In genomic region chr5:92268343-92268742, GRCh38 we compare ENCODE assay signal across 30 cellular contexts.
"Had no signal": no experiment of that assay in that cellular context is flagged by ENCODE, and none has a peak within 500 bp of the region (broad histone marks: within the 10 kb centered on the region; RNA-seq: fewer than 3 reads in every experiment).

No MANE protein-coding gene starts in this region.

- H3K9me3 Mint-ChIP-seq: activated CD4-positive, alpha-beta T cell treated with anti-CD3 and anti-CD28 coated beads, Interleukin-2, amount 10 ng/mL, durations not matched to agents 24 days and 14 days; activated CD8-positive, alpha-beta T cell treated with anti-CD3 and anti-CD28 coated beads for 36 hours had no signal

- H3K27me3 ChIP-seq: adrenal gland, Peyer's patch had no signal

- H3K27ac Mint-ChIP-seq: activated CD4-positive, alpha-beta T cell treated with anti-CD3 and anti-CD28 coated beads, Interleukin-2, amount 10 ng/mL, durations not matched to agents 24 days and 14 days; activated CD8-positive, alpha-beta T cell treated with anti-CD3 and anti-CD28 coated beads for 36 hours; activated naive CD4-positive, alpha-beta T cell treated with anti-CD3 and anti-CD28 coated beads, Interleukin-2, amount 50 U/mL, for 72 hours; activated T-cell treated with anti-CD3 and anti-CD28 coated beads, Interleukin-2, amount 50 U/mL, for 72 hours; activated T-helper 17 cell treated with anti-CD3 and anti-CD28 coated beads, Interleukin-2, amount 50 U/mL, for 72 hours; brain; IgD-negative memory B cell; T-helper 1 cell treated with Interleukin-12 subunit alpha and Interleukin-12 subunit beta and Interleukin-4 antibody, amounts not matched to agents 30 μg/mL and 1 μg/mL, for 36 hours; T-helper 2 cell treated with Interferon-gamma antibody and Interleukin-4, amounts not matched to agents 5 μg/mL and 100 μg/mL, for 36 hours had no signal

- DNase-seq: activated CD4-positive, alpha-beta T cell treated with anti-CD3 and anti-CD28 coated beads, Interleukin-2, amount 10 ng/mL, durations not matched to agents 24 days and 14 days; activated CD4-positive, alpha-beta T cell treated with anti-CD3 and anti-CD28 coated beads, Interleukin-2, amount 50 U/mL, for 4 hours; activated CD8-positive, alpha-beta T cell treated with anti-CD3 and anti-CD28 coated beads for 36 hours; activated effector memory CD4-positive, alpha-beta T cell treated with anti-CD3 and anti-CD28 coated beads, Interleukin-2, amount 50 U/mL, for 16 hours; activated naive CD4-positive, alpha-beta T cell; activated T-cell treated with anti-CD3 and anti-CD28 coated beads, Interleukin-2, amount 50 U/mL, for 1 hour; activated T-cell treated with anti-CD3 and anti-CD28 coated beads, Interleukin-2, amount 50 U/mL, for 72 hours; caudate nucleus; Karpas-422; KBM-7; NCI-H1105; NCI-H1436; NCI-H1694; NCI-H1930; NCI-H345; NCI-H524 treated with DMSO at 0.1 percent for 48 hours; NK-92 treated with Interleukin-12 subunit alpha and Interleukin-12 subunit beta, amount 100 ng/mL, for 24 hours; PC-3; Peyer's patch; RPMI8226 had no signal

- H3K36me3 Mint-ChIP-seq: activated naive CD4-positive, alpha-beta T cell treated with anti-CD3 and anti-CD28 coated beads, Interleukin-2, amount 50 U/mL, for 72 hours; brain had no signal

- FAIRE-seq: bronchial epithelial cell, TTC549 had no signal

- H3K27ac ChIP-seq: adrenal gland, Peyer's patch had no signal

- H3K27me3 Mint-ChIP-seq: activated CD4-positive, alpha-beta T cell treated with anti-CD3 and anti-CD28 coated beads, Interleukin-2, amount 10 ng/mL, durations not matched to agents 24 days and 14 days; activated CD8-positive, alpha-beta T cell treated with anti-CD3 and anti-CD28 coated beads for 36 hours; activated T-helper 17 cell treated with anti-CD3 and anti-CD28 coated beads, Interleukin-2, amount 50 U/mL, for 72 hours; IgD-negative memory B cell had no signal

- H3K4me3 Mint-ChIP-seq: activated CD4-positive, alpha-beta T cell treated with anti-CD3 and anti-CD28 coated beads, Interleukin-2, amount 10 ng/mL, durations not matched to agents 24 days and 14 days; activated CD8-positive, alpha-beta T cell treated with anti-CD3 and anti-CD28 coated beads for 36 hours; activated T-cell treated with anti-CD3 and anti-CD28 coated beads, Interleukin-2, amount 50 U/mL, for 72 hours; activated T-helper 17 cell treated with anti-CD3 and anti-CD28 coated beads, Interleukin-2, amount 50 U/mL, for 72 hours; brain; IgD-negative memory B cell; T-helper 1 cell treated with Interleukin-12 subunit alpha and Interleukin-12 subunit beta and Interleukin-4 antibody, amounts not matched to agents 30 μg/mL and 1 μg/mL, for 36 hours; T-helper 2 cell treated with Interferon-gamma antibody and Interleukin-4, amounts not matched to agents 5 μg/mL and 100 μg/mL, for 36 hours had no signal

- H3K4me1 ChIP-seq: adrenal gland, Peyer's patch had no signal

- H3K4me1 Mint-ChIP-seq: activated CD4-positive, alpha-beta T cell treated with anti-CD3 and anti-CD28 coated beads, Interleukin-2, amount 10 ng/mL, durations not matched to agents 24 days and 14 days; activated T-helper 17 cell treated with anti-CD3 and anti-CD28 coated beads, Interleukin-2, amount 50 U/mL, for 72 hours; brain; IgD-negative memory B cell had no signal

- H3K36me3 ChIP-seq: adrenal gland, Peyer's patch had no signal

- ATAC-seq: activated CD8-positive, alpha-beta T cell treated with anti-CD3 and anti-CD28 coated beads for 36 hours; activated naive CD4-positive, alpha-beta T cell treated with anti-CD3 and anti-CD28 coated beads, Interleukin-2, amount 50 U/mL, for 72 hours; activated T-cell treated with anti-CD3 and anti-CD28 coated beads, Interleukin-2, amount 50 U/mL, for 72 hours; activated T-helper 17 cell treated with anti-CD3 and anti-CD28 coated beads, Interleukin-2, amount 50 U/mL, for 72 hours; PC-3; Right ventricle myocardium inferior had no signal

- H3K9me3 ChIP-seq: adrenal gland, Peyer's patch had no signal

- H3K4me3 ChIP-seq: adrenal gland, Peyer's patch had no signal
